ENCODE assay signal across 1 cellular context in the genomic region with DNA sequence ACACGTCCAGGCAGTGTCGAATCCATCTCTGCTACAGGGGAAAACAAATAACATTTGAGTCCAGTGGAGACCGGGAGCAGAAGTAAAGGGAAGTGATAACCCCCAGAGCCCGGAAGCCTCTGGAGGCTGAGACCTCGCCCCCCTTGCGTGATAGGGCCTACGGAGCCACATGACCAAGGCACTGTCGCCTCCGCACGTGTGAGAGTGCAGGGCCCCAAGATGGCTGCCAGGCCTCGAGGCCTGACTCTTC.
TF ChIP-seq lines count a peak whose summit lies in the region.

No MANE protein-coding gene starts in this region.

TF ChIP-seq in WTC11, 78 proteins besides CTCF, POLR2A, EP300 and RAD21 (continued from another document):
- peak; percentile 91; the same call in 1 of the 2 replicates for TF ChIP-seq ARID4B (CRISPR knock-in tag; IDR thresholded peaks at IDR 0.05; ENCODE audit: borderline replicate concordance)
- TF ChIP-seq USF1 (CRISPR knock-in tag; IDR thresholded peaks at IDR 0.05): peak; percentile 96
- TF ChIP-seq SMAD3 (CRISPR knock-in tag; IDR thresholded peaks at IDR 0.05; ENCODE audit: borderline replicate concordance): peak; percentile 90; the same call in 1 of the 2 replicates
- no peak for TF ChIP-seq TEAD4 (CRISPR knock-in tag; IDR thresholded peaks at IDR 0.05)
